In genomic region chr11:3231851-3232744, GRCh38 we compare ENCODE assay signal across 10 cellular contexts. TPM values are rescaled to one million over a fixed set of nuclear protein-coding genes. Genes with fewer than 3 reads are reported as not detected.
DNase-seq lines count a peak whose midpoint lies in the region; ATAC-seq and TF ChIP-seq lines count a peak whose summit lies in the region.
"Had no signal": no experiment of that assay in that cellular context is flagged by ENCODE, and none has a peak within 500 bp of the region (broad histone marks: within the 10 kb centered on the region; RNA-seq: fewer than 3 reads in every experiment).

A gene with protein sequence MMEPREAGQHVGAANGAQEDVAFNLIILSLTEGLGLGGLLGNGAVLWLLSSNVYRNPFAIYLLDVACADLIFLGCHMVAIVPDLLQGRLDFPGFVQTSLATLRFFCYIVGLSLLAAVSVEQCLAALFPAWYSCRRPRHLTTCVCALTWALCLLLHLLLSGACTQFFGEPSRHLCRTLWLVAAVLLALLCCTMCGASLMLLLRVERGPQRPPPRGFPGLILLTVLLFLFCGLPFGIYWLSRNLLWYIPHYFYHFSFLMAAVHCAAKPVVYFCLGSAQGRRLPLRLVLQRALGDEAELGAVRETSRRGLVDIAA (minus strand): TSS chr11:3232417. CDS start chr11:3228799, 3,618 bp downstream.

- intact Hi-C loops in Right ventricle myocardium superior (cut with DNase I) = no loop called here

- H3K36me3 Mint-ChIP-seq in natural killer cell treated with Interleukin-12 subunit alpha and Interleukin-12 subunit beta and Interleukin-15 and Interleukin-18, amount 100 ng/mL, for 72 hours = no peaks in the 10 kb centered on the region

- H3K9ac ChIP-seq in skeletal muscle tissue (ENCODE audit: low read depth in 1 of 3, low read length in 3 of 3) = peak within 1 kb of the TSS in 2 of 3 donors; percentile 33 to 45

- no peaks in the 10 kb centered on the region for H3K9me3 ChIP-seq in skeletal muscle tissue (ENCODE audit: control insufficient read depth in 3 of 3, low read length in 3 of 3)
- H3K9me3 ChIP-seq: ascending aorta had no signal

- H3K36me3 ChIP-seq in skeletal muscle tissue (ENCODE audit: control insufficient read depth in 3 of 3, insufficient read depth in 3 of 3, low read length in 3 of 3) = no peaks in the 10 kb centered on the region
- H3K36me3 ChIP-seq: ascending aorta had no signal

- H3K4me1 Mint-ChIP-seq in natural killer cell treated with Interleukin-12 subunit alpha and Interleukin-12 subunit beta and Interleukin-15 and Interleukin-18, amount 100 ng/mL, for 72 hours (ENCODE audit: low read depth in 2 of 2) = no peaks in the 10 kb centered on the region

- ATAC-seq in Right ventricle myocardium superior (ENCODE audit: poor library complexity) = peak; percentile 88
- no peak for ATAC-seq in natural killer cell treated with Interleukin-12 subunit alpha and Interleukin-12 subunit beta and Interleukin-15 and Interleukin-18, amount 100 ng/mL, for 72 hours

- no peak within 1 kb of the TSS for H3K27ac ChIP-seq in skeletal muscle tissue (ENCODE audit: low read depth, low read length)
- H3K27ac ChIP-seq: ascending aorta had no signal

- H3K4me3 Mint-ChIP-seq in natural killer cell treated with Interleukin-12 subunit alpha and Interleukin-12 subunit beta and Interleukin-15 and Interleukin-18, amount 100 ng/mL, for 72 hours = no peak within 1 kb of the TSS

- peak; percentile 19 for DNase-seq in GM10248 (ENCODE audit: extremely low spot score)
- peak; percentile 81 for DNase-seq in NCI-H446 treated with DMSO at 0.1 percent for 48 hours (lab: John Stamatoyannopoulos, UW)
- DNase-seq in Right ventricle myocardium superior = peak; percentile 72
- no peak for DNase-seq in occipital lobe (lab: John Stamatoyannopoulos, UW)
- DNase-seq in OCI-M1 (lab: John Stamatoyannopoulos, UW) = no peak
- DNase-seq in EL = no peak
- DNase-seq in natural killer cell treated with Interleukin-12 subunit alpha and Interleukin-12 subunit beta and Interleukin-15 and Interleukin-18, amount 100 ng/mL, for 72 hours (ENCODE audit: low spot score) = no peak
- DNase-seq: activated CD4-positive, alpha-beta T cell treated with anti-CD3 and anti-CD28 coated beads for 48 hours had no signal

- CTCF ChIA-PET in GM10248 (lab: Yijun Ruan, JAX) = interaction anchor here (0.9 kb wide), 1 partner anchor 9 kb away, joined by 3 read pairs; no protein-coding TSS in a partner anchor

- H3K4me3 ChIP-seq in skeletal muscle tissue (ENCODE audit: low read length in 3 of 3) = peak within 1 kb of the TSS in 2 of 3 donors; percentile 20 to 49

- H3K27me3 Mint-ChIP-seq in natural killer cell treated with Interleukin-12 subunit alpha and Interleukin-12 subunit beta and Interleukin-15 and Interleukin-18, amount 100 ng/mL, for 72 hours = peaks cover 15 to 22% of the 10 kb centered on the region in 2 donors

- no peak within 1 kb of the TSS for H3K27ac Mint-ChIP-seq in natural killer cell treated with Interleukin-12 subunit alpha and Interleukin-12 subunit beta and Interleukin-15 and Interleukin-18, amount 100 ng/mL, for 72 hours

- peaks cover 0 to 11% (median 8%) of the 10 kb centered on the region in 3 donors for H3K4me1 ChIP-seq in skeletal muscle tissue (ENCODE audit: control insufficient read depth in 3 of 3, insufficient read depth in 3 of 3, low read length in 3 of 3)
- H3K4me1 ChIP-seq: ascending aorta had no signal

- no peak for TF ChIP-seq CTCF in GM10248 (IDR thresholded peaks at IDR 0.05; ENCODE audit: control extremely low read depth, extremely low read depth, low read depth, missing control alignments)

- POLR2A ChIA-PET in GM10248 (lab: Yijun Ruan, JAX) = no interaction called here

- no peaks in the 10 kb centered on the region for H3K9me3 Mint-ChIP-seq in natural killer cell treated with Interleukin-12 subunit alpha and Interleukin-12 subunit beta and Interleukin-15 and Interleukin-18, amount 100 ng/mL, for 72 hours

- peaks cover 31 to 40% (median 39%) of the 10 kb centered on the region in 3 donors for H3K27me3 ChIP-seq in skeletal muscle tissue (ENCODE audit: control insufficient read depth in 3 of 3, insufficient read depth in 3 of 3, low read length in 3 of 3)
- H3K27me3 ChIP-seq: ascending aorta had no signal

RNA-seq across cellular contexts. Expression of the gene that starts here (rescaled TPM):
- total RNA-seq in Right ventricle myocardium superior = 0.16 TPM
- total RNA-seq in skeletal muscle tissue = not detected
- total RNA-seq in occipital lobe = not detected
- total RNA-seq in natural killer cell treated with Interleukin-12 subunit alpha and Interleukin-12 subunit beta and Interleukin-15 and Interleukin-18, amount 100 ng/mL, for 72 hours = not detected
- total RNA-seq: ascending aorta had no signal

Comparison
In these comparisons a context has a peak if more than half of its experiments do, and no peak if none do; other contexts are left out.
1. Peak in DNase-seq and ATAC-seq in Right ventricle myocardium superior; RNA of the gene not detected or under 1 TPM.
2. DNase-seq: peak in GM10248 (single experiment) and NCI-H446 treated with DMSO at 0.1 percent for 48 hours (single experiment); none in occipital lobe (single experiment), OCI-M1 (single experiment), EL (single experiment) and natural killer cell treated with Interleukin-12 subunit alpha and Interleukin-12 subunit beta and Interleukin-15 and Interleukin-18, amount 100 ng/mL, for 72 hours (single experiment).